Comparison of ENCODE assay signal across 24 cellular contexts in genomic region chr14:91904483-91904882, GRCh38. TPM values are rescaled to one million over a fixed set of nuclear protein-coding genes. Genes with fewer than 3 reads are reported as not detected.
"Had no signal": no experiment of that assay in that cellular context is flagged by ENCODE, and none has a peak within 500 bp of the region (broad histone marks: within the 10 kb centered on the region; RNA-seq: fewer than 3 reads in every experiment).

No MANE protein-coding gene starts in this region.

- DNase-seq: activated B cell treated with CpG ODN at 0.5 μM for 24 hours; activated CD4-positive, alpha-beta T cell treated with anti-CD3 and anti-CD28 coated beads for 1 hour; activated CD4-positive, alpha-beta T cell treated with anti-CD3 and anti-CD28 coated beads, Interleukin-2, amount 10 ng/mL, durations not matched to agents 24 days and 14 days; activated CD4-positive, alpha-beta T cell treated with anti-CD3 and anti-CD28 coated beads, Interleukin-2, amount 50 U/mL, for 48 hours; activated CD8-positive, alpha-beta memory T cell treated with anti-CD3 and anti-CD28 coated beads, Interleukin-2, amount 10 ng/mL, durations not matched to agents 7 days and 5 days; activated effector memory CD4-positive, alpha-beta T cell treated with Interleukin-2 at 50 U/mL for 16 hours; activated naive CD4-positive, alpha-beta T cell; activated T-cell treated with anti-CD3 and anti-CD28 coated beads, Interleukin-2, amount 50 U/mL, for 24 hours; brain microvascular endothelial cell; caudate nucleus; KG1; NCI-H1048; NCI-H146; NCI-H187 treated with DMSO at 0.1 percent for 48 hours; NCI-H2081 treated with DMSO at 0.1 percent for 48 hours; NCI-H446; NCI-H524; Peyer's patch; SHP77 treated with DMSO at 0.1 percent for 48 hours; T-cell; T-helper 2 cell; T1000 had no signal

- H3K4me3 ChIP-seq: Peyer's patch had no signal

- H3K36me3 ChIP-seq: brain microvascular endothelial cell, Peyer's patch had no signal

- H3K4me1 ChIP-seq: Peyer's patch had no signal

- H3K9me3 ChIP-seq: Peyer's patch had no signal

- ATAC-seq: activated CD8-positive, alpha-beta memory T cell treated with anti-CD3 and anti-CD28 coated beads, Interleukin-2, amount 10 ng/mL, durations not matched to agents 7 days and 5 days; T-cell had no signal

- H3K27me3 ChIP-seq: brain microvascular endothelial cell, Peyer's patch had no signal

- H3K27ac ChIP-seq: brain microvascular endothelial cell, Peyer's patch had no signal

RNA-seq across cellular contexts. Expression of gene TC2N, which starts 37.1 kb away (rescaled TPM):
- total RNA-seq: LHCN-M2, M059J had no signal

RNA-seq across cellular contexts. Expression of gene FBLN5, which starts 43.0 kb away (rescaled TPM):
- total RNA-seq: activated B cell treated with CpG ODN at 0.5 μM for 24 hours, M059J had no signal
